ENCODE assay signal across 8 cellular contexts in genomic region chr14:100306506-100307214, GRCh38. TPM values are rescaled to one million over a fixed set of nuclear protein-coding genes. Genes with fewer than 3 reads are reported as not detected.
DNase-seq lines count a peak whose midpoint lies in the region; ATAC-seq and TF ChIP-seq lines count a peak whose summit lies in the region.

No MANE protein-coding gene starts in this region.

- no peak for TF ChIP-seq POLR2A in vagina (IDR thresholded peaks at IDR 0.05)

- ATAC-seq in GM18502 (IDR thresholded peaks at IDR 0.05; ENCODE audit: poor library complexity, unreplicated experiment) = peak; percentile 91
- peak; percentile 83 for ATAC-seq in HG02870 (IDR thresholded peaks at IDR 0.05; ENCODE audit: unreplicated experiment)

- H3K36me3 ChIP-seq in vagina = no peaks in the 10 kb centered on the region

- no peaks in the 10 kb centered on the region for H3K9me3 ChIP-seq in vagina

- no peaks in the 10 kb centered on the region for H3K27me3 ChIP-seq in vagina

- peaks cover 51% of the 10 kb centered on the region for H3K4me1 ChIP-seq in vagina

- peak overlapping the region; percentile 89 to 98 for H3K4me3 ChIP-seq in vagina

- TF ChIP-seq CTCF in vagina (IDR thresholded peaks at IDR 0.05) = no peak

- peak overlapping the region; percentile 85 for H3K27ac ChIP-seq in vagina

- DNase-seq in NCI-H1694 (lab: John Stamatoyannopoulos, UW) (peak; percentile 83), T-helper 9 cell (peak; percentile 56), astrocyte of the hippocampus (ENCODE audit: low read depth, low spot score) (peak; percentile 97), hippocampal formation (lab: John Stamatoyannopoulos, UW) (peak; percentile 87 to 89), retina (peak; percentile 91), vagina (ENCODE audit: extremely low spot score in 2 of 2) (no peak)

- intact Hi-C loops in vagina (cut with DNase I) = loop anchor here (5.0 kb wide), 1 partner anchor 69 kb away; the partner anchor contains the start of gene YY1

RNA-seq across cellular contexts. Expression of gene SLC25A29, which starts 0.4 kb away (rescaled TPM):
- total RNA-seq in vagina = 58.9 TPM

RNA-seq across cellular contexts. Expression of gene SLC25A47, which starts 16.5 kb away (rescaled TPM):
- total RNA-seq in vagina = not detected

Comparison
In these comparisons a context has a peak if more than half of its experiments do, and no peak if none do; other contexts are left out.
1. DNase-seq: peak in NCI-H1694 (single experiment), T-helper 9 cell (single experiment), astrocyte of the hippocampus (single experiment), hippocampal formation (2 of 2) and retina (single experiment); none in vagina (0 of 2).